32 cellular contexts compared by ENCODE assay signal in the genomic region with DNA sequence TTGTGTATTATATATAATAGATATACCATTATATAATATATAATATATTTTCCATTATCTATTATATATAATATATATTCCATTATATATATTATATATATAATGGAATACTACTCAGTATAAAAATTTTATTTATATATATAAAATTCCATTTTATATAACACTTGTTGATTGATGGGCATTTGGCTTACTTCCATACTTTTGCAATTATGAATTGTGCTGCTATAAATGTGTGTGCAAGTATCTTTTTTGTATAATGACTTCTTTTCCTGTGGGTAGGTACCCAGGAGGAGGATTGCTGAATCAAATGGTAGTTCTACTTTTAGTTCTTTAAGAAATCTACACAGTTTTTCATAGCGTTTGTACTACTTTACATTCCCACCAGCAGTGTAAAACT.
"Had no signal": no experiment of that assay in that cellular context is flagged by ENCODE, and none has a peak within 500 bp of the region (broad histone marks: within the 10 kb centered on the region; RNA-seq: fewer than 3 reads in every experiment).

No MANE protein-coding gene starts in this region.

- H3K27ac Mint-ChIP-seq: activated CD4-positive, alpha-beta memory T cell treated with anti-CD3 and anti-CD28 coated beads for 36 hours; activated CD4-positive, alpha-beta T cell treated with anti-CD3 and anti-CD28 coated beads for 36 hours; activated CD4-positive, alpha-beta T cell treated with anti-CD3 and anti-CD28 coated beads, Interleukin-2, amount 10 ng/mL, durations not matched to agents 24 days and 14 days; activated CD8-positive, alpha-beta memory T cell treated with anti-CD3 and anti-CD28 coated beads, Interleukin-2, amount 10 ng/mL, durations not matched to agents 7 days and 5 days; activated CD8-positive, alpha-beta T cell treated with anti-CD3 and anti-CD28 coated beads, Interleukin-2, amount 10 ng/mL, durations not matched to agents 7 days and 5 days; activated naive CD4-positive, alpha-beta T cell treated with anti-CD3 and anti-CD28 coated beads for 36 hours; activated naive CD4-positive, alpha-beta T cell treated with anti-CD3 and anti-CD28 coated beads, Interleukin-2, amount 50 U/mL, for 24 hours; activated naive CD8-positive, alpha-beta T cell treated with anti-CD3 and anti-CD28 coated beads for 36 hours; activated naive CD8-positive, alpha-beta T cell treated with anti-CD3 and anti-CD28 coated beads, Interleukin-2, amount 50 U/mL, for 24 hours; activated T-helper 1 cell treated with anti-CD3 and anti-CD28 coated beads, Interleukin-12 subunit alpha, Interleukin-12 subunit beta, Interleukin-2, Interleukin-4 antibody, amounts not matched to agents 30 ng/mL and 10 ng/mL and 1 ng/mL, durations not matched to agents 14 hours and 24 hours and 36 hours; activated T-helper 2 cell treated with anti-CD3 and anti-CD28 coated beads, Interferon-gamma antibody, Interleukin-2, Interleukin-4, amounts not matched to agents 10 μg/mL and 5 μg/mL and 100 μg/mL, durations not matched to agents 14 hours and 24 hours and 36 hours; T-helper 2 cell treated with Interferon-gamma antibody and Interleukin-4, amounts not matched to agents 5 μg/mL and 100 μg/mL, for 36 hours had no signal

- H3K4me1 Mint-ChIP-seq: activated CD4-positive, alpha-beta T cell treated with anti-CD3 and anti-CD28 coated beads for 36 hours; activated CD4-positive, alpha-beta T cell treated with anti-CD3 and anti-CD28 coated beads, Interleukin-2, amount 10 ng/mL, durations not matched to agents 24 days and 14 days; activated CD8-positive, alpha-beta memory T cell treated with anti-CD3 and anti-CD28 coated beads, Interleukin-2, amount 10 ng/mL, durations not matched to agents 7 days and 5 days; activated naive CD4-positive, alpha-beta T cell treated with anti-CD3 and anti-CD28 coated beads, Interleukin-2, amount 50 U/mL, for 24 hours; activated naive CD8-positive, alpha-beta T cell treated with anti-CD3 and anti-CD28 coated beads for 36 hours; activated naive CD8-positive, alpha-beta T cell treated with anti-CD3 and anti-CD28 coated beads, Interleukin-2, amount 50 U/mL, for 24 hours had no signal

- H3K4me3 Mint-ChIP-seq: activated CD4-positive, alpha-beta memory T cell treated with anti-CD3 and anti-CD28 coated beads for 36 hours; activated CD4-positive, alpha-beta T cell treated with anti-CD3 and anti-CD28 coated beads for 36 hours; activated CD4-positive, alpha-beta T cell treated with anti-CD3 and anti-CD28 coated beads, Interleukin-2, amount 10 ng/mL, durations not matched to agents 24 days and 14 days; activated CD8-positive, alpha-beta memory T cell treated with anti-CD3 and anti-CD28 coated beads, Interleukin-2, amount 10 ng/mL, durations not matched to agents 7 days and 5 days; activated CD8-positive, alpha-beta T cell treated with anti-CD3 and anti-CD28 coated beads, Interleukin-2, amount 10 ng/mL, durations not matched to agents 7 days and 5 days; activated naive CD4-positive, alpha-beta T cell treated with anti-CD3 and anti-CD28 coated beads for 36 hours; activated naive CD4-positive, alpha-beta T cell treated with anti-CD3 and anti-CD28 coated beads, Interleukin-2, amount 50 U/mL, for 24 hours; activated naive CD8-positive, alpha-beta T cell treated with anti-CD3 and anti-CD28 coated beads for 36 hours; activated naive CD8-positive, alpha-beta T cell treated with anti-CD3 and anti-CD28 coated beads, Interleukin-2, amount 50 U/mL, for 24 hours; activated T-helper 1 cell treated with anti-CD3 and anti-CD28 coated beads, Interleukin-12 subunit alpha, Interleukin-12 subunit beta, Interleukin-2, Interleukin-4 antibody, amounts not matched to agents 30 ng/mL and 10 ng/mL and 1 ng/mL, durations not matched to agents 14 hours and 24 hours and 36 hours; T-helper 2 cell treated with Interferon-gamma antibody and Interleukin-4, amounts not matched to agents 5 μg/mL and 100 μg/mL, for 36 hours had no signal

- ATAC-seq: activated CD4-positive, alpha-beta T cell treated with anti-CD3 and anti-CD28 coated beads for 36 hours; activated CD8-positive, alpha-beta memory T cell treated with anti-CD3 and anti-CD28 coated beads, Interleukin-2, amount 10 ng/mL, durations not matched to agents 7 days and 5 days; activated CD8-positive, alpha-beta T cell treated with anti-CD3 and anti-CD28 coated beads, Interleukin-2, amount 10 ng/mL, durations not matched to agents 7 days and 5 days; activated naive CD8-positive, alpha-beta T cell treated with anti-CD3 and anti-CD28 coated beads, Interleukin-2, amount 50 U/mL, for 24 hours; body of pancreas; esophagus mucosa had no signal

- H3K9me3 ChIP-seq: adrenal gland, body of pancreas, colonic mucosa had no signal

- H3K27ac ChIP-seq: adrenal gland, body of pancreas, colonic mucosa, WERI-Rb-1 had no signal

- H3K27me3 ChIP-seq: adrenal gland, body of pancreas, colonic mucosa had no signal

- H3K27me3 Mint-ChIP-seq: activated CD4-positive, alpha-beta memory T cell treated with anti-CD3 and anti-CD28 coated beads for 36 hours; activated CD4-positive, alpha-beta T cell treated with anti-CD3 and anti-CD28 coated beads for 36 hours; activated CD4-positive, alpha-beta T cell treated with anti-CD3 and anti-CD28 coated beads, Interleukin-2, amount 10 ng/mL, durations not matched to agents 24 days and 14 days; activated CD8-positive, alpha-beta memory T cell treated with anti-CD3 and anti-CD28 coated beads, Interleukin-2, amount 10 ng/mL, durations not matched to agents 7 days and 5 days; activated naive CD4-positive, alpha-beta T cell treated with anti-CD3 and anti-CD28 coated beads, Interleukin-2, amount 50 U/mL, for 24 hours; activated naive CD8-positive, alpha-beta T cell treated with anti-CD3 and anti-CD28 coated beads for 36 hours; activated naive CD8-positive, alpha-beta T cell treated with anti-CD3 and anti-CD28 coated beads, Interleukin-2, amount 50 U/mL, for 24 hours had no signal

- H3K36me3 Mint-ChIP-seq: activated CD8-positive, alpha-beta memory T cell treated with anti-CD3 and anti-CD28 coated beads, Interleukin-2, amount 10 ng/mL, durations not matched to agents 7 days and 5 days; activated naive CD4-positive, alpha-beta T cell treated with anti-CD3 and anti-CD28 coated beads, Interleukin-2, amount 50 U/mL, for 24 hours; activated naive CD8-positive, alpha-beta T cell treated with anti-CD3 and anti-CD28 coated beads for 36 hours had no signal

- H3K36me3 ChIP-seq: adrenal gland, colonic mucosa, WERI-Rb-1 had no signal

- H3K4me3 ChIP-seq: adrenal gland, body of pancreas, colonic mucosa had no signal

- DNase-seq: activated CD4-positive, alpha-beta memory T cell treated with anti-CD3 and anti-CD28 coated beads for 36 hours; activated CD4-positive, alpha-beta T cell treated with anti-CD3 and anti-CD28 coated beads for 36 hours; activated CD4-positive, alpha-beta T cell treated with anti-CD3 and anti-CD28 coated beads, Interleukin-2, amount 10 ng/mL, durations not matched to agents 24 days and 14 days; activated CD4-positive, CD25-positive, alpha-beta regulatory T cell; activated CD4-positive, CD25-positive, alpha-beta regulatory T cell treated with anti-CD3 and anti-CD28 coated beads, Interleukin-2, amount 50 U/mL, for 72 hours; activated CD8-positive, alpha-beta memory T cell treated with anti-CD3 and anti-CD28 coated beads, Interleukin-2, amount 10 ng/mL, durations not matched to agents 7 days and 5 days; activated CD8-positive, alpha-beta memory T cell treated with anti-CD3 and anti-CD28 coated beads, Interleukin-2, amount 50 U/mL, for 4 hours; activated CD8-positive, alpha-beta T cell treated with anti-CD3 and anti-CD28 coated beads, Interleukin-2, amount 10 ng/mL, durations not matched to agents 7 days and 5 days; activated effector memory CD4-positive, alpha-beta T cell treated with anti-CD3 and anti-CD28 coated beads, Interleukin-2, amount 50 U/mL, for 16 hours; activated naive CD4-positive, alpha-beta T cell treated with anti-CD3 and anti-CD28 coated beads for 36 hours; activated naive CD8-positive, alpha-beta T cell treated with anti-CD3 and anti-CD28 coated beads for 36 hours; activated naive CD8-positive, alpha-beta T cell treated with anti-CD3 and anti-CD28 coated beads, Interleukin-2, amount 50 U/mL, for 24 hours; activated T-cell treated with anti-CD3 and anti-CD28 coated beads, Interleukin-2, amount 50 U/mL, for 1 hour; activated T-cell treated with anti-CD3 and anti-CD28 coated beads, Interleukin-2, amount 50 U/mL, for 48 hours; adrenal gland; amygdala; aorta; body of pancreas; caudate nucleus; cerebellar nuclear complex; colonic mucosa; effector CD8-positive, alpha-beta T cell; foreskin fibroblast; head of caudate nucleus; hippocampal formation; T1000; WERI-Rb-1 had no signal

- H3K4me1 ChIP-seq: adrenal gland, body of pancreas, colonic mucosa had no signal
